8 cellular contexts compared by ENCODE assay signal in genomic region chr16:716250-716607, GRCh38. TPM values are rescaled to one million over a fixed set of nuclear protein-coding genes. Genes with fewer than 3 reads are reported as not detected.
DNase-seq lines count a peak whose midpoint lies in the region; ATAC-seq and TF ChIP-seq lines count a peak whose summit lies in the region.

No MANE protein-coding gene starts in this region.

- no peaks in the 10 kb centered on the region for H3K9me3 Mint-ChIP-seq in T-helper 1 cell treated with Interleukin-12 subunit alpha and Interleukin-12 subunit beta and Interleukin-4 antibody, amounts not matched to agents 30 μg/mL and 1 μg/mL, for 36 hours
- no peaks in the 10 kb centered on the region for H3K9me3 Mint-ChIP-seq in activated CD8-positive, alpha-beta T cell treated with anti-CD3 and anti-CD28 coated beads for 36 hours
- no peaks in the 10 kb centered on the region for H3K9me3 Mint-ChIP-seq in stimulated activated naive CD8-positive, alpha-beta T cell treated with anti-CD3 and anti-CD28 coated beads, Interleukin-15, amount 100 ng/mL, for 72 hours

- H3K9me3 ChIP-seq in iPS-15b (ENCODE audit: control insufficient read depth, insufficient read depth, low read length) (no peaks in the 10 kb centered on the region), aorta (ENCODE audit: control insufficient read depth, low read length) (no peaks in the 10 kb centered on the region)

- H3K27me3 Mint-ChIP-seq in T-helper 1 cell treated with Interleukin-12 subunit alpha and Interleukin-12 subunit beta and Interleukin-4 antibody, amounts not matched to agents 30 μg/mL and 1 μg/mL, for 36 hours (ENCODE audit: low read depth): peaks cover 32% of the 10 kb centered on the region
- H3K27me3 Mint-ChIP-seq in activated CD8-positive, alpha-beta T cell treated with anti-CD3 and anti-CD28 coated beads for 36 hours: peaks cover 10% of the 10 kb centered on the region
- H3K27me3 Mint-ChIP-seq in stimulated activated naive CD8-positive, alpha-beta T cell treated with anti-CD3 and anti-CD28 coated beads, Interleukin-15, amount 100 ng/mL, for 72 hours: peaks cover 22% of the 10 kb centered on the region

- H3K36me3 ChIP-seq in iPS-15b (ENCODE audit: control insufficient read depth, insufficient read depth, low read length): no peaks in the 10 kb centered on the region
- H3K36me3 ChIP-seq in aorta (ENCODE audit: control insufficient read depth in 1 of 2, insufficient read depth in 2 of 2, low read length in 1 of 2): no peaks in the 10 kb centered on the region

- DNase-seq in T-helper 1 cell (no peak), HPDE6-E6E7 (ENCODE audit: extremely low spot score) (no peak), aorta (no peak)
- no peak for DNase-seq in activated CD8-positive, alpha-beta T cell treated with anti-CD3 and anti-CD28 coated beads for 36 hours
- DNase-seq in stimulated activated naive CD8-positive, alpha-beta T cell treated with anti-CD3 and anti-CD28 coated beads, Interleukin-15, amount 100 ng/mL, for 72 hours: no peak

- TF ChIP-seq CTCF in activated CD8-positive, alpha-beta T cell treated with anti-CD3 and anti-CD28 coated beads for 36 hours (IDR thresholded peaks at IDR 0.05): no peak

- no peak overlapping the region for H3K27ac Mint-ChIP-seq in T-helper 1 cell treated with Interleukin-12 subunit alpha and Interleukin-12 subunit beta and Interleukin-4 antibody, amounts not matched to agents 30 μg/mL and 1 μg/mL, for 36 hours
- no peak overlapping the region for H3K27ac Mint-ChIP-seq in activated CD8-positive, alpha-beta T cell treated with anti-CD3 and anti-CD28 coated beads for 36 hours
- no peak overlapping the region for H3K27ac Mint-ChIP-seq in stimulated activated naive CD8-positive, alpha-beta T cell treated with anti-CD3 and anti-CD28 coated beads, Interleukin-15, amount 100 ng/mL, for 72 hours

- ATAC-seq in activated CD8-positive, alpha-beta T cell treated with anti-CD3 and anti-CD28 coated beads for 36 hours: no peak
- no peak for ATAC-seq in stimulated activated naive CD8-positive, alpha-beta T cell treated with anti-CD3 and anti-CD28 coated beads, Interleukin-15, amount 100 ng/mL, for 72 hours
- ATAC-seq in HG03139 (IDR thresholded peaks at IDR 0.05; ENCODE audit: unreplicated experiment) (no peak), aorta (ENCODE audit: low FRiP score) (no peak)

- H3K4me1 ChIP-seq in iPS-15b (ENCODE audit: control insufficient read depth, insufficient read depth, low read length) (peaks cover 4% of the 10 kb centered on the region), aorta (ENCODE audit: control insufficient read depth in 1 of 2, insufficient read depth in 2 of 2, low read length in 2 of 2) (no peaks in the 10 kb centered on the region)

- H3K4me1 Mint-ChIP-seq in T-helper 1 cell treated with Interleukin-12 subunit alpha and Interleukin-12 subunit beta and Interleukin-4 antibody, amounts not matched to agents 30 μg/mL and 1 μg/mL, for 36 hours (ENCODE audit: low read depth): peaks cover 4% of the 10 kb centered on the region
- peaks cover 27% of the 10 kb centered on the region for H3K4me1 Mint-ChIP-seq in activated CD8-positive, alpha-beta T cell treated with anti-CD3 and anti-CD28 coated beads for 36 hours (ENCODE audit: low read depth)
- H3K4me1 Mint-ChIP-seq in stimulated activated naive CD8-positive, alpha-beta T cell treated with anti-CD3 and anti-CD28 coated beads, Interleukin-15, amount 100 ng/mL, for 72 hours: peaks cover 47% of the 10 kb centered on the region

- WGBS in aorta, 2 donors: 10 to 16% methylated on average over 12 of the region's 12 CpGs

- peak overlapping the region; percentile 55 for H3K4me3 ChIP-seq in iPS-15b (ENCODE audit: low read depth, low read length)
- H3K4me3 ChIP-seq in aorta (ENCODE audit: low read length in 2 of 2): no peak overlapping the region

- POLR2A ChIA-PET in activated CD8-positive, alpha-beta T cell treated with anti-CD3 and anti-CD28 coated beads for 36 hours (lab: Charles Lee): interaction anchor here (1.1 to 3.9 kb wide), 9 partner anchors 10 to 69 kb away, joined by 3 to 37 read pairs (median 5); partner anchors contain the start of genes CCDC78, HAGHL and STUB1

- H3K4me3 Mint-ChIP-seq in T-helper 1 cell treated with Interleukin-12 subunit alpha and Interleukin-12 subunit beta and Interleukin-4 antibody, amounts not matched to agents 30 μg/mL and 1 μg/mL, for 36 hours: peak overlapping the region; percentile 50
- peak overlapping the region; percentile 80 for H3K4me3 Mint-ChIP-seq in activated CD8-positive, alpha-beta T cell treated with anti-CD3 and anti-CD28 coated beads for 36 hours
- peak overlapping the region; percentile 76 to 86 for H3K4me3 Mint-ChIP-seq in stimulated activated naive CD8-positive, alpha-beta T cell treated with anti-CD3 and anti-CD28 coated beads, Interleukin-15, amount 100 ng/mL, for 72 hours

- no peaks in the 10 kb centered on the region for H3K36me3 Mint-ChIP-seq in T-helper 1 cell treated with Interleukin-12 subunit alpha and Interleukin-12 subunit beta and Interleukin-4 antibody, amounts not matched to agents 30 μg/mL and 1 μg/mL, for 36 hours (ENCODE audit: low read depth)
- no peaks in the 10 kb centered on the region for H3K36me3 Mint-ChIP-seq in activated CD8-positive, alpha-beta T cell treated with anti-CD3 and anti-CD28 coated beads for 36 hours (ENCODE audit: low read depth)

- no peak overlapping the region for H3K9ac ChIP-seq in iPS-15b (ENCODE audit: low read depth, low read length)

- H3K27me3 ChIP-seq in iPS-15b (ENCODE audit: control insufficient read depth, insufficient read depth, low read length): peaks cover 15% of the 10 kb centered on the region
- no peaks in the 10 kb centered on the region for H3K27me3 ChIP-seq in aorta (ENCODE audit: control insufficient read depth in 1 of 2, insufficient read depth in 2 of 2, low read length in 1 of 2)

- CTCF ChIA-PET in activated CD8-positive, alpha-beta T cell treated with anti-CD3 and anti-CD28 coated beads for 36 hours (lab: Charles Lee): interaction anchor here (0.8 to 11.9 kb wide), 7 partner anchors 9 to 69 kb away, joined by 3 to 207 read pairs (median 3); partner anchors contain the start of genes ANTKMT, CCDC78, CHTF18 and HAGHL

- H3K27ac ChIP-seq in aorta (ENCODE audit: low read depth in 1 of 2, low read length in 2 of 2): no peak overlapping the region

- intact Hi-C loops in activated CD8-positive, alpha-beta T cell treated with anti-CD3 and anti-CD28 coated beads for 36 hours (cut with micrococcal nuclease): no loop called here
- intact Hi-C loops in aorta (cut with DNase I): loop anchor here in 1 of 2 donors (10.0 kb wide), 1 partner anchor 259 kb away; the partner anchor contains the start of gene LMF1

RNA-seq across cellular contexts. Expression of gene METRN, which starts 1.3 kb away (rescaled TPM):
- 10 to 100 TPM; 37.2 to 43.1 TPM for total RNA-seq in activated CD8-positive, alpha-beta T cell treated with anti-CD3 and anti-CD28 coated beads for 36 hours
- 10 to 100 TPM; 22.7 to 26.6 TPM for total RNA-seq in aorta
- polyA plus RNA-seq in aorta: 10 to 100 TPM; 26.7 to 61.3 TPM

RNA-seq across cellular contexts. Expression of gene ANTKMT, which starts 4.7 kb away (rescaled TPM):
- total RNA-seq in activated CD8-positive, alpha-beta T cell treated with anti-CD3 and anti-CD28 coated beads for 36 hours: 10 to 100 TPM; 34.3 to 38.4 TPM
- 10 to 100 TPM; 18.6 to 25.7 TPM for total RNA-seq in aorta
- polyA plus RNA-seq in aorta: 10 to 100 TPM; 13.1 to 33.0 TPM

RNA-seq across cellular contexts. Expression of gene CCDC78, which starts 10.0 kb away (rescaled TPM):
- total RNA-seq in activated CD8-positive, alpha-beta T cell treated with anti-CD3 and anti-CD28 coated beads for 36 hours: 1 to 10 TPM; 4.6 to 5.7 TPM
- 1 to 10 TPM in 1 of 2 donors, under 1 TPM in 1; 0.39 to 1.7 TPM for total RNA-seq in aorta
- under 1 TPM in 1 of 2 donors, not detected in 1; 0.97 TPM for polyA plus RNA-seq in aorta

RNA-seq across cellular contexts. Expression of gene FBXL16, which starts 10.6 kb away (rescaled TPM):
- 1 to 10 TPM; 5.9 to 8.0 TPM for total RNA-seq in activated CD8-positive, alpha-beta T cell treated with anti-CD3 and anti-CD28 coated beads for 36 hours
- under 1 TPM; 0.16 to 0.18 TPM for total RNA-seq in aorta
- not detected for polyA plus RNA-seq in aorta

RNA-seq across cellular contexts. Expression of gene HAGHL, which starts 10.7 kb away (rescaled TPM):
- total RNA-seq in activated CD8-positive, alpha-beta T cell treated with anti-CD3 and anti-CD28 coated beads for 36 hours: 10 to 100 TPM; 28.8 to 32.6 TPM
- total RNA-seq in aorta: 1 to 10 TPM; 2.4 to 3.8 TPM
- 10 to 100 TPM in 1 of 2 donors, 1 to 10 TPM in 1; 2.8 to 22.5 TPM for polyA plus RNA-seq in aorta
